Comparison of ENCODE assay signal across 1 cellular context in genomic region chr1:89897347-89898133, GRCh38.
TF ChIP-seq lines count a peak whose summit lies in the region.

No MANE protein-coding gene starts in this region.

TF ChIP-seq in WTC11, 78 proteins besides CTCF, POLR2A, EP300 and RAD21 (continued from another document):
- TF ChIP-seq ATF2 (CRISPR knock-in tag; IDR thresholded peaks at IDR 0.05; ENCODE audit: borderline replicate concordance, low read depth) (no peak), ZBTB21 (CRISPR knock-in tag; IDR thresholded peaks at IDR 0.05; ENCODE audit: borderline replicate concordance) (no peak), ZNF138 (CRISPR knock-in tag; conservative IDR thresholded peaks at IDR 0.05) (no peak), FOXP1 (CRISPR knock-in tag; IDR thresholded peaks at IDR 0.05; ENCODE audit: borderline replicate concordance) (no peak), JAZF1 (CRISPR knock-in tag; IDR thresholded peaks at IDR 0.05) (no peak), USF1 (CRISPR knock-in tag; IDR thresholded peaks at IDR 0.05) (no peak), ETV6 (CRISPR knock-in tag; IDR thresholded peaks at IDR 0.05) (no peak)
